In genomic region chr9:132878695-132879064, GRCh38 we compare ENCODE assay signal across 8 cellular contexts. TPM values are rescaled to one million over a fixed set of nuclear protein-coding genes. Genes with fewer than 3 reads are reported as not detected.
A peak's percentile ranks its signal among the peaks of the same experiment; 100 is the strongest.
DNase-seq lines count a peak whose midpoint lies in the region; ATAC-seq and TF ChIP-seq lines count a peak whose summit lies in the region.

Gene SPACA9, plus strand, starts transcription at chr9:132878898. Its CDS starts 5,050 bp downstream, at chr9:132883948.

- no peak for TF ChIP-seq POLR2A in tibial nerve (IDR thresholded peaks at IDR 0.05)

- TF ChIP-seq EP300 in tibial nerve (IDR thresholded peaks at IDR 0.05), result no peak

- in situ Hi-C loops in G401 (cut with HindIII; ENCODE audit: low sequenced_read_pairs), result no loop called here

- peak within 1 kb of the TSS; percentile 76 to 93 (median 86) for H3K27ac ChIP-seq in tibial nerve

- H3K4me3 Mint-ChIP-seq in activated T-helper 17 cell treated with anti-CD3 and anti-CD28 coated beads, Interleukin-2, amount 50 U/mL, for 72 hours, result peak within 1 kb of the TSS; percentile 76
- peak within 1 kb of the TSS; percentile 87 for H3K4me3 Mint-ChIP-seq in natural killer cell treated with Interleukin-12 subunit alpha and Interleukin-12 subunit beta and Interleukin-15 and Interleukin-18, amount 100 ng/mL, for 72 hours

- peak within 1 kb of the TSS; percentile 73 for H3K27ac Mint-ChIP-seq in activated T-helper 17 cell treated with anti-CD3 and anti-CD28 coated beads, Interleukin-2, amount 50 U/mL, for 72 hours
- H3K27ac Mint-ChIP-seq in natural killer cell treated with Interleukin-12 subunit alpha and Interleukin-12 subunit beta and Interleukin-15 and Interleukin-18, amount 100 ng/mL, for 72 hours, result peak within 1 kb of the TSS; percentile 45 to 84

- H3K36me3 ChIP-seq in tibial nerve, result peaks cover 0 to 16% (median 0%) of the 10 kb centered on the region in 3 donors

- no peaks in the 10 kb centered on the region for H3K9me3 ChIP-seq in tibial nerve

- DNase-seq in G401 (ENCODE audit: low spot score) (peak; percentile 51), NCI-H2227 (lab: John Stamatoyannopoulos, UW; ENCODE audit: unreplicated experiment) (peak; percentile 70), fibroblast of pulmonary artery (ENCODE audit: low read depth) (peak; percentile 55), tibial nerve (ENCODE audit: low spot score in 2 of 2) (peak; percentile 45 to 59)
- DNase-seq in natural killer cell treated with Interleukin-12 subunit alpha and Interleukin-12 subunit beta and Interleukin-15 and Interleukin-18, amount 100 ng/mL, for 72 hours (ENCODE audit: low spot score), result no peak

- H3K9me3 Mint-ChIP-seq in activated T-helper 17 cell treated with anti-CD3 and anti-CD28 coated beads, Interleukin-2, amount 50 U/mL, for 72 hours, result no peaks in the 10 kb centered on the region
- no peaks in the 10 kb centered on the region for H3K9me3 Mint-ChIP-seq in natural killer cell treated with Interleukin-12 subunit alpha and Interleukin-12 subunit beta and Interleukin-15 and Interleukin-18, amount 100 ng/mL, for 72 hours

- H3K4me3 ChIP-seq in fibroblast of pulmonary artery (replicated peaks; ENCODE audit: low read depth, low read length) (peak within 1 kb of the TSS; percentile 98), tibial nerve (peak within 1 kb of the TSS; percentile 77 to 95 (median 92))

- H3K27me3 ChIP-seq in tibial nerve, result no peaks in the 10 kb centered on the region

- 3% methylated on average over 17 to 22 of the region's 28 CpGs for WGBS in tibial nerve, 2 donors

- no peaks in the 10 kb centered on the region for H3K27me3 Mint-ChIP-seq in activated T-helper 17 cell treated with anti-CD3 and anti-CD28 coated beads, Interleukin-2, amount 50 U/mL, for 72 hours
- H3K27me3 Mint-ChIP-seq in natural killer cell treated with Interleukin-12 subunit alpha and Interleukin-12 subunit beta and Interleukin-15 and Interleukin-18, amount 100 ng/mL, for 72 hours, result no peaks in the 10 kb centered on the region

- H3K36me3 Mint-ChIP-seq in activated T-helper 17 cell treated with anti-CD3 and anti-CD28 coated beads, Interleukin-2, amount 50 U/mL, for 72 hours (ENCODE audit: low read depth), result no peaks in the 10 kb centered on the region
- H3K36me3 Mint-ChIP-seq in natural killer cell treated with Interleukin-12 subunit alpha and Interleukin-12 subunit beta and Interleukin-15 and Interleukin-18, amount 100 ng/mL, for 72 hours, result no peaks in the 10 kb centered on the region

- ATAC-seq in activated T-helper 17 cell treated with anti-CD3 and anti-CD28 coated beads, Interleukin-2, amount 50 U/mL, for 72 hours (replicated peaks), result peak; percentile 53
- peak in 1 of 2 donors; percentile 29 for ATAC-seq in natural killer cell treated with Interleukin-12 subunit alpha and Interleukin-12 subunit beta and Interleukin-15 and Interleukin-18, amount 100 ng/mL, for 72 hours
- ATAC-seq in HG03039 (IDR thresholded peaks at IDR 0.05; ENCODE audit: unreplicated experiment), result no peak
- no peak for ATAC-seq in GM21528 (IDR thresholded peaks at IDR 0.05; ENCODE audit: low FRiP score, unreplicated experiment)

- peaks cover 0 to 26% (median 3%) of the 10 kb centered on the region in 4 donors for H3K4me1 ChIP-seq in tibial nerve

- peaks cover under 1% of the 10 kb centered on the region for H3K4me1 Mint-ChIP-seq in activated T-helper 17 cell treated with anti-CD3 and anti-CD28 coated beads, Interleukin-2, amount 50 U/mL, for 72 hours
- peaks cover 11 to 15% of the 10 kb centered on the region in 2 donors for H3K4me1 Mint-ChIP-seq in natural killer cell treated with Interleukin-12 subunit alpha and Interleukin-12 subunit beta and Interleukin-15 and Interleukin-18, amount 100 ng/mL, for 72 hours (ENCODE audit: low read depth in 2 of 2)

- TF ChIP-seq CTCF in fibroblast of pulmonary artery (IDR thresholded peaks at IDR 0.05; ENCODE audit: low read length, missing control alignments), result no peak
- no peak for TF ChIP-seq CTCF in tibial nerve (IDR thresholded peaks at IDR 0.05)

RNA-seq across cellular contexts. Expression of gene SPACA9, which starts in this region (rescaled TPM):
- 5.5 and 6.0 TPM in 2 replicates for total RNA-seq in G401 (2014; rRNA removed; shearing (Covaris generic))
- 1 to 10 TPM in 1 of 2 donors, under 1 TPM in 1; 0.95 to 1.3 TPM for total RNA-seq in activated T-helper 17 cell treated with anti-CD3 and anti-CD28 coated beads, Interleukin-2, amount 50 U/mL, for 72 hours
- 1 to 10 TPM in 1 of 2 donors, under 1 TPM in 1; 0.71 to 1.0 TPM for total RNA-seq in natural killer cell treated with Interleukin-12 subunit alpha and Interleukin-12 subunit beta and Interleukin-15 and Interleukin-18, amount 100 ng/mL, for 72 hours
- 1 to 10 TPM; 4.2 to 5.9 (median 5.3) TPM for total RNA-seq in tibial nerve
